ENCODE assay signal across 9 cellular contexts in genomic region chr17:18026408-18026776, GRCh38. TPM values are rescaled to one million over a fixed set of nuclear protein-coding genes. Genes with fewer than 3 reads are reported as not detected.
DNase-seq lines count a peak whose midpoint lies in the region; ATAC-seq and TF ChIP-seq lines count a peak whose summit lies in the region.
"Had no signal": no experiment of that assay in that cellular context is flagged by ENCODE, and none has a peak within 500 bp of the region (broad histone marks: within the 10 kb centered on the region; RNA-seq: fewer than 3 reads in every experiment).

No MANE protein-coding gene starts in this region.

- peak; percentile 29 for TF ChIP-seq CTCF in AG09309 (IDR thresholded peaks at IDR 0.05; ENCODE audit: control insufficient read depth, insufficient read depth, low read depth, low read length, missing control alignments)

- no peaks in the 10 kb centered on the region for H3K36me3 ChIP-seq in adipocyte (ENCODE audit: control insufficient read depth, insufficient read depth, low read length, severe bottlenecking)
- H3K36me3 ChIP-seq in H7 (replicated peaks; ENCODE audit: control insufficient read depth, insufficient read depth, low read length): peaks cover 4% of the 10 kb centered on the region

- H3K27me3 ChIP-seq in adipocyte (replicated peaks; ENCODE audit: control insufficient read depth, insufficient read depth, low read length): no peaks in the 10 kb centered on the region
- H3K27me3 ChIP-seq in H7 (ENCODE audit: control insufficient read depth, insufficient read depth, low read length): no peaks in the 10 kb centered on the region

- H3K9me3 ChIP-seq in adipocyte (ENCODE audit: control insufficient read depth, low read length): no peaks in the 10 kb centered on the region

- no peak overlapping the region for H3K9ac ChIP-seq in adipocyte (ENCODE audit: low read length)

- H3K4me3 ChIP-seq in AG09309 (ENCODE audit: control insufficient read depth, low read depth, low read length): no peak overlapping the region
- no peak overlapping the region for H3K4me3 ChIP-seq in adipocyte (ENCODE audit: low read length)
- H3K4me3 ChIP-seq in H7 (ENCODE audit: insufficient read depth, low read depth, low read length): no peak overlapping the region

- ATAC-seq in left lobe of liver: peak; percentile 71
- ATAC-seq in HG02973 (IDR thresholded peaks at IDR 0.05; ENCODE audit: unreplicated experiment): no peak
- no peak for ATAC-seq in GM18909 (IDR thresholded peaks at IDR 0.05; ENCODE audit: poor library complexity, unreplicated experiment)

- peaks cover 19% of the 10 kb centered on the region for H3K4me1 ChIP-seq in adipocyte (ENCODE audit: control insufficient read depth, insufficient read depth, low read length)

- peak; percentile 45 for DNase-seq in AG09309 (ENCODE audit: low read depth)
- DNase-seq in HCEC 1CT: peak; percentile 36
- peak; percentile 45 for DNase-seq in adipocyte (ENCODE audit: low read depth)
- DNase-seq in left lobe of liver (ENCODE audit: low spot score): peak; percentile 62
- no peak for DNase-seq in HuH-7 (ENCODE audit: low spot score)
- no peak for DNase-seq in H7
- DNase-seq: effector memory CD4-positive, alpha-beta T cell had no signal

RNA-seq across cellular contexts. Expression of gene ATPAF2, which starts 12.6 kb away (rescaled TPM):
- 25.9 TPM for total RNA-seq in left lobe of liver
- 17.9 and 22.4 TPM in 2 replicates for total RNA-seq in H7 (2014; rRNA removed; shearing (Covaris generic))

RNA-seq across cellular contexts. Expression of gene GID4, which starts 12.8 kb away (rescaled TPM):
- total RNA-seq in left lobe of liver: 5.6 TPM
- 11.1 and 12.9 TPM in 2 replicates for total RNA-seq in H7 (2014; rRNA removed; shearing (Covaris generic))

RNA-seq across cellular contexts. Expression of gene DRC3, which starts 53.7 kb away (rescaled TPM):
- total RNA-seq in left lobe of liver: 1.3 TPM
- 0.17 and 5.0 TPM in 2 replicates for total RNA-seq in H7 (2014; rRNA removed; shearing (Covaris generic))

RNA-seq across cellular contexts. Expression of gene TOM1L2, which starts 54.2 kb away (rescaled TPM):
- total RNA-seq in left lobe of liver: 17.6 TPM
- 3.1 and 4.6 TPM in 2 replicates for total RNA-seq in H7 (2014; rRNA removed; shearing (Covaris generic))

Comparison
In these comparisons a context has a peak if more than half of its experiments do, and no peak if none do; other contexts are left out.
1. DNase-seq: peak in AG09309 (single experiment), HCEC 1CT (single experiment), adipocyte (single experiment) and left lobe of liver (single experiment); none in HuH-7 (single experiment) and H7 (single experiment).